ENCODE assay signal across 8 cellular contexts in the genomic region with DNA sequence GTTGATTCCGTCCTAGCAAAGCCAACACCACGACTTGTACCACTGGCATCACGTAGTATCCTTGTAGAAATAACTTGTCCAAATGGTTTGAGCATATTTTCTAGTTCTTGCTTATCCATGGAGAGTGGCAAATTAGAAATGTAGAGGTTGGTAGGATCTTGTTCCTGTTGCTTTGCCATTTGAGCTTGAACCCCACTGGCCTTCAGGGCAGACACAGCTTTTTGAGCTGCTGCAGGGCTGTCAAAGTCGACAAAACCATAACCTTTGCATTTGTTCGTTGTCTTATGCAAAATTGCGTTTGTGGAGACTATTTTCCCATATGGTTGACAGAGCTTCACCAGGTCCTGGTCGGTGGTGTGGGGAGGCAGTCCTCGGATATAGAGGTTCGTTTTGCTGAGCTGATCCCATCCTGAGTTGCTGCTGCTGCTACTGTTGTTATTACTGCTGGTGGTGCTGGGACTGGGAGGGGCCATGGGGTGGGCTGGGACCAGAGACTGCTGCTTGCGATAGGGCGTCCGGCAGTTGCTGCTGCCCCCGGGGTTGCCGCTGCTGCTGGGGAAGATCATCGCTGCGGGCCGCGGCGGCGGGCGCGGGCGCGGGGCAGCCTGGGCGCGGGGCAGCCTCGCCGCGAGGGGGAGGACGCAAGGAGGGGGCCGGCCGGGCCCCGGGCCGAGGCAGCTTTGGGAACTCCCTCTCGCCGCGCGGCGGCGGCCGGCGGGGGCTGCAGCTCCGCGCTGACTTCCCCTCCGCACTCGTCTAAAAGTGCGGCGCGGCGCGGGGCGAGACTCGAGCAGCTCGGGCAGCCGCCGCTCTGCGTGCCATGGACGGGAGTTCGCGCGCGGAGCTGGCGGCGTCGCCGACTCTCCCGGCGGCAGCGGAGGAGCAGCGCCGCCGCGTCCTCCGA. TPM values are rescaled to one million over a fixed set of nuclear protein-coding genes. Genes with fewer than 3 reads are reported as not detected.
DNase-seq lines count a peak whose midpoint lies in the region; ATAC-seq and TF ChIP-seq lines count a peak whose summit lies in the region.
"Not testable (repeated sequence)": the region's sequence is repeated elsewhere in the genome, so short reads cannot be mapped to it uniquely, and the experiment has no call there.

No MANE protein-coding gene starts in this region.

- not testable (repeated sequence) for H2AFZ ChIP-seq in Karpas-422 (ENCODE audit: low read length)

- not testable (repeated sequence) for H3K27ac Mint-ChIP-seq in activated naive CD8-positive, alpha-beta T cell treated with anti-CD3 and anti-CD28 coated beads, Interleukin-2, amount 10 ng/mL, durations not matched to agents 7 days and 5 days
- H3K27ac Mint-ChIP-seq in nephron, result peak overlapping the region in 1 of 3 experiments; percentile 40

- H3K27me3 ChIP-seq in H7 (ENCODE audit: control insufficient read depth, insufficient read depth, low read length); Karpas-422 (ENCODE audit: low read length); suprapubic skin: not testable (repeated sequence)

- peak; percentile 79 for ATAC-seq in activated naive CD8-positive, alpha-beta T cell treated with anti-CD3 and anti-CD28 coated beads, Interleukin-2, amount 10 ng/mL, durations not matched to agents 7 days and 5 days (ENCODE audit: low read depth)

- POLR2A ChIA-PET in activated naive CD8-positive, alpha-beta T cell treated with anti-CD3 and anti-CD28 coated beads, Interleukin-2, amount 10 ng/mL, durations not matched to agents 7 days and 5 days (lab: Charles Lee), result interaction anchor here (2.4 kb wide), 1 partner anchor 66 kb away, joined by 6 read pairs; a partner anchor contains a TSS

- not testable (repeated sequence) for H3K79me2 ChIP-seq in Karpas-422 (ENCODE audit: low read length)

- H3K9me3 Mint-ChIP-seq in activated naive CD8-positive, alpha-beta T cell treated with anti-CD3 and anti-CD28 coated beads, Interleukin-2, amount 10 ng/mL, durations not matched to agents 7 days and 5 days; nephron: not testable (repeated sequence)

- H3K27me3 Mint-ChIP-seq in activated naive CD8-positive, alpha-beta T cell treated with anti-CD3 and anti-CD28 coated beads, Interleukin-2, amount 10 ng/mL, durations not matched to agents 7 days and 5 days, result peaks cover 38% of the 10 kb centered on the region
- H3K27me3 Mint-ChIP-seq in nephron (ENCODE audit: low read depth), result not testable (repeated sequence)

- TF ChIP-seq EP300 in suprapubic skin (IDR thresholded peaks at IDR 0.05), result not testable (repeated sequence)

- not testable (repeated sequence) for H3K36me3 Mint-ChIP-seq in activated naive CD8-positive, alpha-beta T cell treated with anti-CD3 and anti-CD28 coated beads, Interleukin-2, amount 10 ng/mL, durations not matched to agents 7 days and 5 days; nephron (ENCODE audit: low read depth)

- not testable (repeated sequence) for H3K9ac ChIP-seq in Karpas-422 (ENCODE audit: low read length)

- H3K4me1 ChIP-seq in Karpas-422 (ENCODE audit: low read length), result not testable (repeated sequence)
- peaks cover 15% of the 10 kb centered on the region for H3K4me1 ChIP-seq in suprapubic skin

- H3K9me2 ChIP-seq in Karpas-422 (replicated peaks; ENCODE audit: insufficient read depth, low read length), result not testable (repeated sequence)

- not testable (repeated sequence) for H3K9me3 ChIP-seq in Karpas-422 (ENCODE audit: low read length); suprapubic skin

- peak overlapping the region; percentile 62 for H3K4me2 ChIP-seq in Karpas-422 (ENCODE audit: low read depth, low read length, poor library complexity, severe bottlenecking)

- H3K27ac ChIP-seq in Karpas-422 (ENCODE audit: low read length), result not testable (repeated sequence)
- H3K27ac ChIP-seq in suprapubic skin, result peak overlapping the region; percentile 41

- 7% methylated on average over 40 of the region's 74 CpGs for WGBS in suprapubic skin

- DNase-seq in GM03348 (ENCODE audit: low spot score) (peak; percentile 84), H7 (peak; percentile 93), Karpas-422 (peak; percentile 50), SW480 (ENCODE audit: low spot score) (peak; percentile 49), germinal center (ENCODE audit: low spot score) (peak; percentile 63), suprapubic skin (ENCODE audit: low spot score in 2 of 2) (peak; percentile 62 to 81)
- DNase-seq in activated naive CD8-positive, alpha-beta T cell treated with anti-CD3 and anti-CD28 coated beads, Interleukin-2, amount 10 ng/mL, durations not matched to agents 7 days and 5 days, result peak; percentile 58

- TF ChIP-seq CTCF in nephron (IDR thresholded peaks at IDR 0.05; ENCODE audit: unreplicated experiment in 3 of 3); suprapubic skin (IDR thresholded peaks at IDR 0.05): not testable (repeated sequence)

- peak overlapping the region; percentile 54 for H3K4me3 Mint-ChIP-seq in activated naive CD8-positive, alpha-beta T cell treated with anti-CD3 and anti-CD28 coated beads, Interleukin-2, amount 10 ng/mL, durations not matched to agents 7 days and 5 days
- H3K4me3 Mint-ChIP-seq in nephron, result peak overlapping the region; percentile 69 to 79 (median 76)

- not testable (repeated sequence) for H3K4me1 Mint-ChIP-seq in activated naive CD8-positive, alpha-beta T cell treated with anti-CD3 and anti-CD28 coated beads, Interleukin-2, amount 10 ng/mL, durations not matched to agents 7 days and 5 days; nephron

- H3K36me3 ChIP-seq in H7 (replicated peaks; ENCODE audit: control insufficient read depth, insufficient read depth, low read length); Karpas-422 (ENCODE audit: insufficient read depth, low read length): not testable (repeated sequence)
- peaks cover 10% of the 10 kb centered on the region for H3K36me3 ChIP-seq in suprapubic skin

- H4K20me1 ChIP-seq in Karpas-422 (ENCODE audit: insufficient read depth, low read depth, low read length), result not testable (repeated sequence)

- TF ChIP-seq POLR2A in suprapubic skin (IDR thresholded peaks at IDR 0.05), result not testable (repeated sequence)

- peak overlapping the region; percentile 44 for H3K4me3 ChIP-seq in H7 (ENCODE audit: insufficient read depth, low read depth, low read length)
- peak overlapping the region; percentile 45; the same call in 1 of the 2 replicates for H3K4me3 ChIP-seq in Karpas-422 (ENCODE audit: low read length)
- H3K4me3 ChIP-seq in suprapubic skin, result peak overlapping the region; percentile 58

RNA-seq across cellular contexts. Expression of a gene that starts 46.0 kb away (rescaled TPM):
- 0.28 and 0.41 TPM in 2 replicates for total RNA-seq in H7 (2014; rRNA removed; shearing (Covaris generic))
- total RNA-seq in Karpas-422 (2014; rRNA removed; shearing (Covaris generic); ENCODE audit: low replicate concordance), result not detected in 2 replicates
- under 1 TPM; 0.43 to 0.53 TPM for total RNA-seq in activated naive CD8-positive, alpha-beta T cell treated with anti-CD3 and anti-CD28 coated beads, Interleukin-2, amount 10 ng/mL, durations not matched to agents 7 days and 5 days
- 1 to 10 TPM; 3.8 to 8.8 (median 7.1) TPM for total RNA-seq in suprapubic skin
